ENCODE assay signal across 26 cellular contexts in the genomic region with DNA sequence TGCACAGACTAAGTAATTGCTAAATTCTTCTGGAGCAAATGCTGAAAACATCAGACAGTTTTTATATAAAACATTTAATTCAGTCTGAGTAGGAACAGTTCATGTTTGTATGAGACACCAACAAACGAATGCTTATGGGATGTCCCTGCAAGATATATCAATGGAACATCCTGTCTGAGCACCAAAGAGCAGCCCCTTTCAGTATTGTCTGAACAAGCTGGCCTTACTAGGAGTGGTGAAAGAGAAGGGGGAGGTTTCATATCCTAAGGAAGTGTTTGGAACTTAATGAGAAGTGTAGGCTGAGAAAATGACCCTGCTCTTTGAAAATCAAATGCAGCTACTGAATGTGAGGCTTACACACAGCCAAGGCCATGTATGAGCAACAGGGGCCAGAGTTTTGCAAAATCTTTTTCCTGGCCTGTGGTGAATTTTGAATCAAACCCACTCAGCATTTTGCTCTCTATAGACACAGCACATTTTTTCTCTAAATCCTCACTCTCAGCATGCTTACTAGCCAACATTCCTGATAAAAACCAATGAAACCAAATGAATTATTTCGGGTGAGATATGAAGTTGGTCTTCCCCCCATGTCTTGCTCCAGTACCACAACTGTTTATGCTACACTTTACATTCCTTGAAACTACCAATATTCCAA.
A peak's percentile ranks its signal among the peaks of the same experiment; 100 is the strongest.
DNase-seq lines count a peak whose midpoint lies in the region; ATAC-seq and TF ChIP-seq lines count a peak whose summit lies in the region.
"Had no signal": no experiment of that assay in that cellular context is flagged by ENCODE, and none has a peak within 500 bp of the region (broad histone marks: within the 10 kb centered on the region; RNA-seq: fewer than 3 reads in every experiment).

No MANE protein-coding gene starts in this region.

- no peak for ATAC-seq in right cardiac atrium
- ATAC-seq: GM12878, HepG2, T-helper 17 cell had no signal

- H3K9me3 ChIP-seq in cardiac muscle cell (ENCODE audit: low read depth), result no peaks in the 10 kb centered on the region
- no peaks in the 10 kb centered on the region for H3K9me3 ChIP-seq in right cardiac atrium (ENCODE audit: control insufficient read depth, low read length)
- H3K9me3 ChIP-seq in hepatocyte (ENCODE audit: low read depth), result no peaks in the 10 kb centered on the region
- no peaks in the 10 kb centered on the region for H3K9me3 ChIP-seq in HAP-1
- no peaks in the 10 kb centered on the region for H3K9me3 ChIP-seq in CD4-positive, alpha-beta memory T cell (ENCODE audit: control insufficient read depth in 1 of 2, low read length in 2 of 2)
- H3K9me3 ChIP-seq: BE2C, esophagus muscularis mucosa, sigmoid colon, tibial artery had no signal

- peak in 1 of 2 donors; percentile 78 for DNase-seq in cardiac muscle cell (ENCODE audit: low read depth in 1 of 2, low spot score in 1 of 2)
- no peak for DNase-seq in right cardiac atrium
- DNase-seq in brain microvascular endothelial cell, result peak; percentile 20
- no peak for DNase-seq in hepatocyte (ENCODE audit: low spot score)
- DNase-seq in HAP-1 (ENCODE audit: low spot score in 2 of 2), result no peak
- DNase-seq in CD4-positive, alpha-beta memory T cell, result no peak
- DNase-seq in DMS 273 treated with DMSO at 0.1 percent for 48 hours (lab: John Stamatoyannopoulos, UW), result no peak
- no peak for DNase-seq in GF-D8 (lab: John Stamatoyannopoulos, UW)
- DNase-seq: activated CD4-positive, alpha-beta T cell treated with anti-CD3 and anti-CD28 coated beads, Interleukin-2, amount 10 ng/mL, durations not matched to agents 7 days and 5 days; aorta; BE2C; effector CD4-positive, alpha-beta T cell; NCI-H187 treated with DMSO at 0.1 percent for 48 hours; NCI-H526 treated with DMSO at 0.1 percent for 48 hours; sigmoid colon; T-helper 17 cell; tibial artery had no signal

- in situ Hi-C loops in brain microvascular endothelial cell (cut with HindIII; ENCODE audit: low pct_ligation_motif_present, low sequenced_read_pairs) (no loop called here), HAP-1 (cut with MboI; ENCODE audit: low sequenced_read_pairs) (no loop called here)

- no peaks in the 10 kb centered on the region for H3K27me3 Mint-ChIP-seq in CD4-positive, alpha-beta memory T cell
- H3K27me3 Mint-ChIP-seq: activated CD4-positive, alpha-beta T cell treated with anti-CD3 and anti-CD28 coated beads, Interleukin-2, amount 10 ng/mL, durations not matched to agents 7 days and 5 days; activated naive CD4-positive, alpha-beta T cell treated with anti-CD3 and anti-CD28 coated beads, Interleukin-2, amount 50 U/mL, for 24 hours; progenitor cell of endocrine pancreas; stimulated activated naive CD8-positive, alpha-beta T cell treated with anti-CD3 and anti-CD28 coated beads, Interleukin-15, Interleukin-2, amounts not matched to agents 100 ng/mL and 50 ng/mL, for 24 hours; T-helper 17 cell had no signal

- CTCF ChIA-PET in CD4-positive, alpha-beta memory T cell (lab: Charles Lee; ENCODE audit: partially characterized antibody), result no interaction called here

- H3K27ac Mint-ChIP-seq in CD4-positive, alpha-beta memory T cell, result no peak overlapping the region
- H3K27ac Mint-ChIP-seq: activated CD4-positive, alpha-beta T cell treated with anti-CD3 and anti-CD28 coated beads, Interleukin-2, amount 10 ng/mL, durations not matched to agents 7 days and 5 days; activated naive CD4-positive, alpha-beta T cell treated with anti-CD3 and anti-CD28 coated beads, Interleukin-2, amount 50 U/mL, for 24 hours; progenitor cell of endocrine pancreas; stimulated activated naive CD8-positive, alpha-beta T cell treated with anti-CD3 and anti-CD28 coated beads, Interleukin-15, Interleukin-2, amounts not matched to agents 100 ng/mL and 50 ng/mL, for 24 hours; T-helper 17 cell had no signal

- intact Hi-C loops in right cardiac atrium (cut with DNase I), result no loop called here
- intact Hi-C loops in CD4-positive, alpha-beta memory T cell (cut with micrococcal nuclease), result no loop called here

- no peaks in the 10 kb centered on the region for H3K79me2 ChIP-seq in hepatocyte

- H3K4me3 Mint-ChIP-seq in CD4-positive, alpha-beta memory T cell, result no peak overlapping the region
- H3K4me3 Mint-ChIP-seq: activated CD4-positive, alpha-beta T cell treated with anti-CD3 and anti-CD28 coated beads, Interleukin-2, amount 10 ng/mL, durations not matched to agents 7 days and 5 days; activated naive CD4-positive, alpha-beta T cell treated with anti-CD3 and anti-CD28 coated beads, Interleukin-2, amount 50 U/mL, for 24 hours; neural crest cell; stimulated activated naive CD8-positive, alpha-beta T cell treated with anti-CD3 and anti-CD28 coated beads, Interleukin-15, Interleukin-2, amounts not matched to agents 100 ng/mL and 50 ng/mL, for 24 hours; T-helper 17 cell had no signal

- no peak overlapping the region for H2AFZ ChIP-seq in hepatocyte

- peak overlapping the region; percentile 89 for H3K27ac ChIP-seq in cardiac muscle cell
- H3K27ac ChIP-seq in right cardiac atrium (ENCODE audit: low read length), result no peak overlapping the region
- H3K27ac ChIP-seq in brain microvascular endothelial cell, result peak overlapping the region; percentile 39
- peak overlapping the region; percentile 23 for H3K27ac ChIP-seq in hepatocyte
- no peak overlapping the region for H3K27ac ChIP-seq in CD4-positive, alpha-beta memory T cell (ENCODE audit: low read depth, low read length)
- H3K27ac ChIP-seq: 22Rv1, esophagus muscularis mucosa, sigmoid colon, tibial artery, VCaP had no signal

- H3K4me3 ChIP-seq in cardiac muscle cell (no peak overlapping the region), right cardiac atrium (ENCODE audit: low read length) (no peak overlapping the region), brain microvascular endothelial cell (ENCODE audit: low read depth, low read length) (no peak overlapping the region), hepatocyte (no peak overlapping the region), HAP-1 (no peak overlapping the region)
- no peak overlapping the region for H3K4me3 ChIP-seq in CD4-positive, alpha-beta memory T cell (ENCODE audit: low read length in 2 of 2)
- H3K4me3 ChIP-seq: esophagus muscularis mucosa, GM12878, sigmoid colon, tibial artery had no signal

- WGBS in right cardiac atrium, result 55% methylated on average over 2 of the region's 2 CpGs
- 71% methylated on average over 2 of the region's 2 CpGs for WGBS in hepatocyte (ENCODE audit: low lambda C conversion rate, missing lambda C conversion rate)

- H3K36me3 ChIP-seq in cardiac muscle cell (no peaks in the 10 kb centered on the region), brain microvascular endothelial cell (replicated peaks) (no peaks in the 10 kb centered on the region), hepatocyte (replicated peaks; ENCODE audit: insufficient read depth, low read depth) (no peaks in the 10 kb centered on the region), HAP-1 (replicated peaks) (no peaks in the 10 kb centered on the region)
- H3K36me3 ChIP-seq in CD4-positive, alpha-beta memory T cell (ENCODE audit: insufficient read depth, low read length), result no peaks in the 10 kb centered on the region
- H3K36me3 ChIP-seq: BE2C, esophagus muscularis mucosa, sigmoid colon, tibial artery had no signal

- no peaks in the 10 kb centered on the region for H3K36me3 Mint-ChIP-seq in CD4-positive, alpha-beta memory T cell
- H3K36me3 Mint-ChIP-seq: activated naive CD4-positive, alpha-beta T cell treated with anti-CD3 and anti-CD28 coated beads, Interleukin-2, amount 50 U/mL, for 24 hours had no signal

- no peak for TF ChIP-seq CTCF in cardiac muscle cell (IDR thresholded peaks at IDR 0.05; ENCODE audit: low read depth, low read length)
- no peak for TF ChIP-seq CTCF in brain microvascular endothelial cell (IDR thresholded peaks at IDR 0.05; ENCODE audit: low read depth, low read length, missing control alignments)
- no peak for TF ChIP-seq CTCF in hepatocyte (IDR thresholded peaks at IDR 0.05; ENCODE audit: poor library complexity)

- H3K4me1 Mint-ChIP-seq in CD4-positive, alpha-beta memory T cell, result no peaks in the 10 kb centered on the region
- H3K4me1 Mint-ChIP-seq: activated CD4-positive, alpha-beta T cell treated with anti-CD3 and anti-CD28 coated beads, Interleukin-2, amount 10 ng/mL, durations not matched to agents 7 days and 5 days; activated naive CD4-positive, alpha-beta T cell treated with anti-CD3 and anti-CD28 coated beads, Interleukin-2, amount 50 U/mL, for 24 hours; T-helper 17 cell had no signal

- H3K9me2 ChIP-seq in hepatocyte (replicated peaks; ENCODE audit: insufficient read depth), result no peaks in the 10 kb centered on the region

- H3K4me2 ChIP-seq in hepatocyte, result peak overlapping the region; percentile 11

- H3K27me3 ChIP-seq in cardiac muscle cell, result no peaks in the 10 kb centered on the region
- H3K27me3 ChIP-seq in right cardiac atrium (ENCODE audit: control insufficient read depth, insufficient read depth), result no peaks in the 10 kb centered on the region
- H3K27me3 ChIP-seq in brain microvascular endothelial cell (replicated peaks), result no peaks in the 10 kb centered on the region
- no peaks in the 10 kb centered on the region for H3K27me3 ChIP-seq in hepatocyte
- no peaks in the 10 kb centered on the region for H3K27me3 ChIP-seq in HAP-1 (ENCODE audit: low read depth)
- H3K27me3 ChIP-seq in CD4-positive, alpha-beta memory T cell (ENCODE audit: insufficient read depth, low read length), result no peaks in the 10 kb centered on the region
- H3K27me3 ChIP-seq: BE2C, esophagus muscularis mucosa, tibial artery had no signal

- POLR2A ChIA-PET in CD4-positive, alpha-beta memory T cell (lab: Charles Lee; ENCODE audit: partially characterized antibody), result no interaction called here

- H4K20me1 ChIP-seq in hepatocyte (ENCODE audit: insufficient read depth, poor library complexity, severe bottlenecking), result no peaks in the 10 kb centered on the region

- H3K4me1 ChIP-seq in cardiac muscle cell (ENCODE audit: low read depth) (peaks cover 28% of the 10 kb centered on the region), right cardiac atrium (ENCODE audit: control insufficient read depth, insufficient read depth, low read length) (no peaks in the 10 kb centered on the region), hepatocyte (ENCODE audit: insufficient read depth) (peaks cover 16% of the 10 kb centered on the region), HAP-1 (peaks cover 2% of the 10 kb centered on the region; the same call in 1 of the 2 replicates)
- no peaks in the 10 kb centered on the region for H3K4me1 ChIP-seq in CD4-positive, alpha-beta memory T cell (ENCODE audit: insufficient read depth, low read length)
- H3K4me1 ChIP-seq: BE2C, esophagus muscularis mucosa, sigmoid colon had no signal

- H3K9me3 Mint-ChIP-seq in CD4-positive, alpha-beta memory T cell, result peaks cover 0 to 3% (median 0%) of the 10 kb centered on the region in 8 donors
- H3K9me3 Mint-ChIP-seq: activated CD4-positive, alpha-beta T cell treated with anti-CD3 and anti-CD28 coated beads, Interleukin-2, amount 10 ng/mL, durations not matched to agents 7 days and 5 days; activated naive CD4-positive, alpha-beta T cell treated with anti-CD3 and anti-CD28 coated beads, Interleukin-2, amount 50 U/mL, for 24 hours; stimulated activated naive CD8-positive, alpha-beta T cell treated with anti-CD3 and anti-CD28 coated beads, Interleukin-15, Interleukin-2, amounts not matched to agents 100 ng/mL and 50 ng/mL, for 24 hours had no signal

Comparison
In these comparisons a context has a peak if more than half of its experiments do, and no peak if none do; other contexts are left out.
1. H3K27ac ChIP-seq: peak in cardiac muscle cell (single experiment), brain microvascular endothelial cell (single experiment) and hepatocyte (single experiment); none in right cardiac atrium (single experiment) and CD4-positive, alpha-beta memory T cell (single experiment).